Comparison of ENCODE assay signal across 17 cellular contexts in genomic region chr5:40477856-40478546, GRCh38.
A peak's percentile ranks its signal among the peaks of the same experiment; 100 is the strongest.
DNase-seq lines count a peak whose midpoint lies in the region; ATAC-seq, FAIRE-seq and TF ChIP-seq lines count a peak whose summit lies in the region.
"Had no signal": no experiment of that assay in that cellular context is flagged by ENCODE, and none has a peak within 500 bp of the region (broad histone marks: within the 10 kb centered on the region; RNA-seq: fewer than 3 reads in every experiment).

No MANE protein-coding gene starts in this region.

- FAIRE-seq in HTR-8/SVneo (lab: Jason Lieb, UNC): peak; percentile 86
- FAIRE-seq: A204.1 had no signal

- H3K4me1 Mint-ChIP-seq in activated naive CD8-positive, alpha-beta T cell treated with anti-CD3 and anti-CD28 coated beads for 36 hours: peaks cover 22% of the 10 kb centered on the region

- H3K27ac Mint-ChIP-seq in activated naive CD8-positive, alpha-beta T cell treated with anti-CD3 and anti-CD28 coated beads for 36 hours: no peak overlapping the region
- H3K27ac Mint-ChIP-seq: activated CD4-positive, alpha-beta T cell treated with anti-CD3 and anti-CD28 coated beads for 36 hours; T-cell had no signal

- peaks cover 1% of the 10 kb centered on the region for H3K9me3 Mint-ChIP-seq in activated naive CD8-positive, alpha-beta T cell treated with anti-CD3 and anti-CD28 coated beads for 36 hours

- no peak overlapping the region for H3K4me3 Mint-ChIP-seq in activated naive CD8-positive, alpha-beta T cell treated with anti-CD3 and anti-CD28 coated beads for 36 hours
- H3K4me3 Mint-ChIP-seq: activated CD4-positive, alpha-beta T cell treated with anti-CD3 and anti-CD28 coated beads for 36 hours; T-cell had no signal

- peaks cover 1% of the 10 kb centered on the region for H3K36me3 Mint-ChIP-seq in activated naive CD8-positive, alpha-beta T cell treated with anti-CD3 and anti-CD28 coated beads for 36 hours
- H3K36me3 Mint-ChIP-seq: T-cell had no signal

- H3K4me3 ChIP-seq in WERI-Rb-1 (ENCODE audit: low read depth, low read length): no peak overlapping the region
- H3K4me3 ChIP-seq: gastroesophageal sphincter, skin epidermis had no signal

- H3K9me3 ChIP-seq in WERI-Rb-1 (ENCODE audit: severe bottlenecking): no peaks in the 10 kb centered on the region
- H3K9me3 ChIP-seq: Caco-2 had no signal

- DNase-seq in A172 (ENCODE audit: low spot score) (peak; percentile 90), HTR-8/SVneo (ENCODE audit: insufficient read length, low spot score) (peak; percentile 52), amniotic epithelial cell (ENCODE audit: low read depth) (peak; percentile 19), fibroblast of the conjunctiva (ENCODE audit: low read depth) (peak; percentile 5), KBM-7 (no peak), WERI-Rb-1 (no peak)
- DNase-seq in activated naive CD8-positive, alpha-beta T cell treated with anti-CD3 and anti-CD28 coated beads for 36 hours: no peak
- DNase-seq: activated CD4-positive, alpha-beta T cell treated with anti-CD3 and anti-CD28 coated beads for 36 hours; activated T-cell treated with anti-CD3 and anti-CD28 coated beads, Interleukin-2, amount 50 U/mL, for 48 hours; Caco-2; mesendoderm; NCI-H2171; T-cell had no signal

- H3K36me3 ChIP-seq in WERI-Rb-1: no peaks in the 10 kb centered on the region
- H3K36me3 ChIP-seq: gastroesophageal sphincter had no signal

- ATAC-seq in HG03520 (IDR thresholded peaks at IDR 0.05; ENCODE audit: unreplicated experiment): no peak
- ATAC-seq: activated CD4-positive, alpha-beta T cell treated with anti-CD3 and anti-CD28 coated beads for 36 hours; gastroesophageal sphincter; T-cell had no signal

- H3K27me3 ChIP-seq in WERI-Rb-1 (ENCODE audit: insufficient read depth, low read depth, severe bottlenecking): no peaks in the 10 kb centered on the region
- H3K27me3 ChIP-seq: gastroesophageal sphincter had no signal

- H3K27me3 Mint-ChIP-seq in activated naive CD8-positive, alpha-beta T cell treated with anti-CD3 and anti-CD28 coated beads for 36 hours: no peaks in the 10 kb centered on the region
- H3K27me3 Mint-ChIP-seq: activated CD4-positive, alpha-beta T cell treated with anti-CD3 and anti-CD28 coated beads for 36 hours; T-cell had no signal

- H3K27ac ChIP-seq in WERI-Rb-1: no peak overlapping the region

- TF ChIP-seq CTCF in WERI-Rb-1 (IDR thresholded peaks at IDR 0.05; ENCODE audit: low read depth, low read length): no peak

- in situ Hi-C loops in KBM-7 (cut with MboI; ENCODE audit: low pct_unique_long_range_greater_than_20kb, low sequenced_read_pairs): no loop called here

Comparison
In these comparisons a context has a peak if more than half of its experiments do, and no peak if none do; other contexts are left out.
1. DNase-seq: peak in A172 (single experiment), HTR-8/SVneo (single experiment), amniotic epithelial cell (single experiment) and fibroblast of the conjunctiva (single experiment); none in activated naive CD8-positive, alpha-beta T cell treated with anti-CD3 and anti-CD28 coated beads for 36 hours (single experiment), KBM-7 (single experiment) and WERI-Rb-1 (single experiment).